18 cellular contexts compared by ENCODE assay signal in genomic region chr14:101109981-101110728, GRCh38.
A peak's percentile ranks its signal among the peaks of the same experiment; 100 is the strongest.
DNase-seq lines count a peak whose midpoint lies in the region; ATAC-seq, FAIRE-seq and TF ChIP-seq lines count a peak whose summit lies in the region.
"Had no signal": no experiment of that assay in that cellular context is flagged by ENCODE, and none has a peak within 500 bp of the region (broad histone marks: within the 10 kb centered on the region; RNA-seq: fewer than 3 reads in every experiment).

No MANE protein-coding gene starts in this region.

- FAIRE-seq in HepG2 (lab: Jason Lieb, UNC) = no peak
- FAIRE-seq in frontal cortex (lab: Jason Lieb, UNC) = no peak

- H3K9me3 ChIP-seq in right lobe of liver = no peaks in the 10 kb centered on the region
- H3K9me3 ChIP-seq in HepG2 (ENCODE audit: low read length) = no peaks in the 10 kb centered on the region
- no peaks in the 10 kb centered on the region for H3K9me3 ChIP-seq in vagina
- H3K9me3 ChIP-seq: esophagus squamous epithelium, prostate gland had no signal

- in situ Hi-C loops in HepG2 (cut with HindIII; ENCODE audit: extremely low pct_ligation_motif_present, low pct_unique_long_range_greater_than_20kb) = no loop called here

- H3K9ac ChIP-seq in HepG2 (ENCODE audit: insufficient read depth, low read depth, low read length) = no peak overlapping the region

- no peak for ATAC-seq in right lobe of liver
- ATAC-seq in HepG2 = no peak
- ATAC-seq in stimulated activated naive CD8-positive, alpha-beta T cell treated with anti-CD3 and anti-CD28 coated beads, Interleukin-15, Interleukin-2, amounts not matched to agents 100 U/mL and 50 U/mL, for 24 hours = no peak
- ATAC-seq: left colon had no signal

- H3K27ac ChIP-seq in right lobe of liver (no peak overlapping the region), HepG2 (ENCODE audit: extremely low read length, insufficient read depth, low read length) (no peak overlapping the region), vagina (no peak overlapping the region)
- H3K27ac ChIP-seq: esophagus squamous epithelium, prostate gland had no signal

- H3K36me3 ChIP-seq in right lobe of liver (no peaks in the 10 kb centered on the region), HepG2 (replicated peaks in 1 of 2; ENCODE audit: control insufficient read depth in 1 of 2, insufficient read depth in 2 of 2, low read length in 2 of 2) (no peaks in the 10 kb centered on the region), vagina (no peaks in the 10 kb centered on the region)
- H3K36me3 ChIP-seq: esophagus squamous epithelium, prostate gland had no signal

- H3K4me3 ChIP-seq in right lobe of liver (no peak overlapping the region), HepG2 (replicated peaks in 1 of 3; ENCODE audit: insufficient read depth in 1 of 3, low read depth in 2 of 3, low read length in 3 of 3) (no peak overlapping the region), vagina (no peak overlapping the region)
- H3K4me3 ChIP-seq: esophagus squamous epithelium, prostate gland had no signal

- no peaks in the 10 kb centered on the region for H4K20me1 ChIP-seq in HepG2 (ENCODE audit: insufficient read depth, low read length)

- TF ChIP-seq POLR2A in right lobe of liver (IDR thresholded peaks at IDR 0.05) = no peak
- no peak for TF ChIP-seq POLR2A in HepG2 (IDR thresholded peaks at IDR 0.05; ENCODE audit: insufficient read depth in 1 of 2, low read depth in 2 of 2, low read length in 2 of 2)
- no peak for TF ChIP-seq POLR2A in vagina (IDR thresholded peaks at IDR 0.05)

- no peak for TF ChIP-seq RAD21 in HepG2 (CRISPR knock-in tag; IDR thresholded peaks at IDR 0.05)

- TF ChIP-seq CTCF in right lobe of liver (IDR thresholded peaks at IDR 0.05) (no peak), HepG2 (CRISPR knock-in tag; IDR thresholded peaks at IDR 0.05) (no peak), vagina (IDR thresholded peaks at IDR 0.05) (no peak)

- no peak overlapping the region for H3K4me2 ChIP-seq in HepG2 (ENCODE audit: low read depth, low read length)

- no peaks in the 10 kb centered on the region for H3K4me1 ChIP-seq in right lobe of liver
- H3K4me1 ChIP-seq in HepG2 (ENCODE audit: insufficient read depth, low read length) = no peaks in the 10 kb centered on the region
- H3K4me1 ChIP-seq in vagina = no peaks in the 10 kb centered on the region
- H3K4me1 ChIP-seq: esophagus squamous epithelium, prostate gland had no signal

- no peak for TF ChIP-seq EP300 in HepG2 (IDR thresholded peaks at IDR 0.05; ENCODE audit: low read depth in 2 of 2, low read length in 2 of 2)
- no peak for TF ChIP-seq EP300 in HepG2 (CRISPR knock-in tag; IDR thresholded peaks at IDR 0.05; ENCODE audit: borderline replicate concordance)

- H3K79me2 ChIP-seq in HepG2 (ENCODE audit: insufficient read depth, low read length) = no peaks in the 10 kb centered on the region

- 57% methylated on average over 4 of the region's 15 CpGs for WGBS in right lobe of liver (ENCODE audit: insufficient coverage, low coverage, low lambda C conversion rate, missing lambda C conversion rate)
- WGBS in HepG2 (ENCODE audit: low lambda C conversion rate) = 46% methylated on average over 11 of the region's 15 CpGs

- CTCF ChIA-PET in HepG2 (lab: Yijun Ruan, JAX; ENCODE audit: low intra/inter-chr PET ratio, low total read pairs) = no interaction called here

- H2AFZ ChIP-seq in HepG2 (ENCODE audit: low read length) = no peak overlapping the region

- H3K27me3 ChIP-seq in right lobe of liver = no peaks in the 10 kb centered on the region
- H3K27me3 ChIP-seq in HepG2 (ENCODE audit: control insufficient read depth in 1 of 2, insufficient read depth in 2 of 2, low read length in 2 of 2) = peaks cover 4 to 35% of the 10 kb centered on the region in 2 experiments; a peak in 4 of 5 replicates
- no peaks in the 10 kb centered on the region for H3K27me3 ChIP-seq in vagina
- H3K27me3 ChIP-seq: esophagus squamous epithelium had no signal

- BruUV-seq in HepG2 (replicated peaks; lab: Mats Ljungman, UMichigan) = no TSS peak

- intact Hi-C loops in right lobe of liver (cut with DNase I) (no loop called here), HepG2 (cut with micrococcal nuclease; ENCODE audit: unreplicated experiment) (no loop called here), vagina (cut with DNase I) (no loop called here)

- POLR2A ChIA-PET in HepG2 (lab: Yijun Ruan, JAX) = no interaction called here

- DNase-seq in right lobe of liver (peak in 2 of 3 donors; percentile 37 to 40), HepG2 (ENCODE audit: low spot score) (no peak), NCI-H748 (lab: John Stamatoyannopoulos, UW; ENCODE audit: unreplicated experiment) (peak; percentile 78), left kidney (ENCODE audit: low read depth, low spot score) (peak; percentile 75), vagina (ENCODE audit: extremely low spot score in 2 of 2) (peak; percentile 64 to 82), frontal cortex (ENCODE audit: low spot score in 2 of 2) (no peak), SK-N-DZ (ENCODE audit: low spot score) (no peak)
- no peak for DNase-seq in stimulated activated naive CD8-positive, alpha-beta T cell treated with anti-CD3 and anti-CD28 coated beads, Interleukin-15, Interleukin-2, amounts not matched to agents 100 U/mL and 50 U/mL, for 24 hours
- DNase-seq: activated naive CD4-positive, alpha-beta T cell; Calu3; dermis blood vessel endothelial cell; esophagus squamous epithelium; GDM1; HCEC 1CT; left colon; NCI-H2227 treated with DMSO at 0.1 percent for 48 hours; OCI-M1 had no signal

TF ChIP-seq in HepG2, 621 proteins besides CTCF, POLR2A, EP300 and RAD21:
- TF ChIP-seq, protein P1, sequence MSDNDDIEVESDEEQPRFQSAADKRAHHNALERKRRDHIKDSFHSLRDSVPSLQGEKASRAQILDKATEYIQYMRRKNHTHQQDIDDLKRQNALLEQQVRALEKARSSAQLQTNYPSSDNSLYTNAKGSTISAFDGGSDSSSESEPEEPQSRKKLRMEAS (IDR thresholded peaks at IDR 0.05) = no peak
- TF ChIP-seq ZNF546 (CRISPR knock-in tag; conservative IDR thresholded peaks at IDR 0.05) (no peak), ZNF746 (CRISPR knock-in tag; IDR thresholded peaks at IDR 0.05) (no peak), IRF2 (CRISPR knock-in tag; IDR thresholded peaks at IDR 0.05) (no peak), RXRA (CRISPR knock-in tag; IDR thresholded peaks at IDR 0.05) (no peak), ELF4 (CRISPR knock-in tag; IDR thresholded peaks at IDR 0.05; ENCODE audit: borderline replicate concordance) (no peak), ZNF841 (CRISPR knock-in tag; IDR thresholded peaks at IDR 0.05; ENCODE audit: borderline replicate concordance) (no peak), GPN1 (CRISPR knock-in tag; IDR thresholded peaks at IDR 0.05; ENCODE audit: borderline replicate concordance) (no peak), ZNF556 (CRISPR knock-in tag; IDR thresholded peaks at IDR 0.05; ENCODE audit: borderline replicate concordance) (no peak)

Comparison
In these comparisons a context has a peak if more than half of its experiments do, and no peak if none do; other contexts are left out.
1. DNase-seq: peak in right lobe of liver (2 of 3), NCI-H748 (single experiment), left kidney (single experiment) and vagina (2 of 2); none in HepG2 (single experiment), frontal cortex (0 of 2), stimulated activated naive CD8-positive, alpha-beta T cell treated with anti-CD3 and anti-CD28 coated beads, Interleukin-15, Interleukin-2, amounts not matched to agents 100 U/mL and 50 U/mL, for 24 hours (single experiment) and SK-N-DZ (single experiment).